In genomic region chr11:28077524-28077923, GRCh38 we compare ENCODE assay signal across 24 cellular contexts.
"Had no signal": no experiment of that assay in that cellular context is flagged by ENCODE, and none has a peak within 500 bp of the region (broad histone marks: within the 10 kb centered on the region; RNA-seq: fewer than 3 reads in every experiment).

No MANE protein-coding gene starts in this region.

- DNase-seq: activated CD4-positive, alpha-beta memory T cell treated with anti-CD3 and anti-CD28 coated beads for 36 hours; activated CD4-positive, alpha-beta T cell treated with anti-CD3 and anti-CD28 coated beads, Interleukin-2, amount 10 ng/mL, durations not matched to agents 7 days and 5 days; activated CD4-positive, CD25-positive, alpha-beta regulatory T cell; activated CD8-positive, alpha-beta memory T cell treated with anti-CD3 and anti-CD28 coated beads for 24 hours; activated gamma-delta T cell; activated naive CD4-positive, alpha-beta T cell treated with anti-CD3 and anti-CD28 coated beads for 36 hours; activated T-cell treated with anti-CD3 and anti-CD28 coated beads for 4 hours; activated T-cell treated with anti-CD3 and anti-CD28 coated beads, Interleukin-2, amount 50 U/mL, for 48 hours; amygdala; brain microvascular endothelial cell; KG1; NCI-H1092; NCI-H1436 treated with DMSO at 0.1 percent for 48 hours; NCI-H187; NCI-H345; NCI-H524; NCI-H774; OCI-M1; RPMI8226; T-cell; T-helper 2 cell had no signal

- ATAC-seq: activated T-helper 17 cell treated with anti-CD3 and anti-CD28 coated beads, Interleukin-2, amount 50 U/mL, for 72 hours; Panc1; Right ventricle myocardium inferior; T-cell had no signal
